In the genomic region with DNA sequence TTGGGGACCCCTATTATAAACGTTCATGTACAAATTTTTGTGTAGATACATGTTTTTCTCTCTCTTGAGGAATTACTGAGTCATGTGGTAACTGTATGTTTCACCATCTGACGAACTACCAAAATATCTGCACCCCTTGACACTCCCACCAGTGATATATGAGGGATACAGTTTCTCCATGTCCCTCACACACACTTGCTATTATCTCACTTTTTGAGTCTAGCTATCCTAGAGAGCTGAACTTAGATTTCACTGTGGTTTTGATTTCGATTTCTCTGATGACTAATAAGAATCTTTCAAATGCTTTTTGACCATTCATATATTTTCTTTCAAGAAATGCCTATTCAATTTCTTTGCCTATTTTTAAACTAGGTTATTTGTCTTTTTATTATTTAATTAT, we compare ENCODE assay signal across 9 cellular contexts.
DNase-seq lines count a peak whose midpoint lies in the region; ATAC-seq and TF ChIP-seq lines count a peak whose summit lies in the region.
"Had no signal": no experiment of that assay in that cellular context is flagged by ENCODE, and none has a peak within 500 bp of the region (broad histone marks: within the 10 kb centered on the region; RNA-seq: fewer than 3 reads in every experiment).

No MANE protein-coding gene starts in this region.

- no peak overlapping the region for H3K27ac ChIP-seq in stomach
- H3K27ac ChIP-seq in effector memory CD4-positive, alpha-beta T cell (ENCODE audit: insufficient read depth, low read length, poor library complexity, severe bottlenecking): no peak overlapping the region

- H3K4me3 ChIP-seq in stomach: no peak overlapping the region
- no peak overlapping the region for H3K4me3 ChIP-seq in effector memory CD4-positive, alpha-beta T cell (ENCODE audit: insufficient read depth, low read depth, low read length, poor library complexity, severe bottlenecking)

- H3K36me3 ChIP-seq in stomach: no peaks in the 10 kb centered on the region
- H3K36me3 ChIP-seq in effector memory CD4-positive, alpha-beta T cell (ENCODE audit: control insufficient read depth, insufficient read depth, low read length): no peaks in the 10 kb centered on the region

- no peak for TF ChIP-seq CTCF in stomach (IDR thresholded peaks at IDR 0.05)

- no peaks in the 10 kb centered on the region for H3K9me3 ChIP-seq in stomach
- no peaks in the 10 kb centered on the region for H3K9me3 ChIP-seq in effector memory CD4-positive, alpha-beta T cell (ENCODE audit: control insufficient read depth, low read length)

- peak; percentile 22 for DNase-seq in H4 (ENCODE audit: low spot score)
- peak; percentile 31 for DNase-seq in dedifferentiated amniotic fluid mesenchymal stem cell (ENCODE audit: extremely low spot score)
- no peak for DNase-seq in activated T-cell treated with anti-CD3 and anti-CD28 coated beads for 4 hours
- DNase-seq in stomach: no peak
- no peak for DNase-seq in effector memory CD4-positive, alpha-beta T cell
- no peak for DNase-seq in activated T-cell treated with anti-CD3 and anti-CD28 coated beads, Interleukin-2, amount 50 U/mL, for 1 hour
- DNase-seq: stimulated activated CD4-positive, alpha-beta T cell treated with anti-CD3 and anti-CD28 coated beads, Interleukin-4, amount 100 ng/mL, for 1 hour had no signal

- 42 to 54% (median 48%) methylated on average over 3 of the region's 3 CpGs for WGBS in stomach, 5 donors

- intact Hi-C loops in stomach (cut with DNase I; ENCODE audit: low total_unique reads): no loop called here

- no peaks in the 10 kb centered on the region for H3K27me3 ChIP-seq in stomach
- H3K27me3 ChIP-seq in effector memory CD4-positive, alpha-beta T cell (replicated peaks; ENCODE audit: control insufficient read depth, insufficient read depth, low read length, poor library complexity, severe bottlenecking): no peaks in the 10 kb centered on the region

- ATAC-seq in GM18511 (IDR thresholded peaks at IDR 0.05; ENCODE audit: unreplicated experiment) (peak; percentile 73), HG03558 (IDR thresholded peaks at IDR 0.05; ENCODE audit: extremely low read depth, unreplicated experiment) (peak; percentile 57)

- TF ChIP-seq EP300 in stomach (IDR thresholded peaks at IDR 0.05): no peak

- H3K4me1 ChIP-seq in stomach: peaks cover 0 to 11% (median 0%) of the 10 kb centered on the region in 4 donors
- H3K4me1 ChIP-seq in effector memory CD4-positive, alpha-beta T cell (ENCODE audit: control insufficient read depth, insufficient read depth, low read length, poor library complexity, severe bottlenecking): no peaks in the 10 kb centered on the region

- TF ChIP-seq POLR2A in stomach (IDR thresholded peaks at IDR 0.05): no peak

Comparison
In these comparisons a context has a peak if more than half of its experiments do, and no peak if none do; other contexts are left out.
1. DNase-seq: peak in H4 (single experiment) and dedifferentiated amniotic fluid mesenchymal stem cell (single experiment); none in activated T-cell treated with anti-CD3 and anti-CD28 coated beads for 4 hours (single experiment), stomach (single experiment), effector memory CD4-positive, alpha-beta T cell (0 of 3) and activated T-cell treated with anti-CD3 and anti-CD28 coated beads, Interleukin-2, amount 50 U/mL, for 1 hour (single experiment).